8 cellular contexts compared by ENCODE assay signal in genomic region chr6:7468382-7469081, GRCh38.
A peak's percentile ranks its signal among the peaks of the same experiment; 100 is the strongest.
DNase-seq lines count a peak whose midpoint lies in the region; ATAC-seq and TF ChIP-seq lines count a peak whose summit lies in the region.

No MANE protein-coding gene starts in this region.

- H3K9ac ChIP-seq in adipocyte (ENCODE audit: low read length) = peak overlapping the region; percentile 53
- H3K9ac ChIP-seq in colonic mucosa (ENCODE audit: low read depth in 2 of 2, low read length in 2 of 2) = no peak overlapping the region

- peaks cover 35% of the 10 kb centered on the region for H3K4me1 ChIP-seq in adipocyte (ENCODE audit: control insufficient read depth, insufficient read depth, low read length)
- no peaks in the 10 kb centered on the region for H3K4me1 ChIP-seq in uterus
- no peaks in the 10 kb centered on the region for H3K4me1 ChIP-seq in colonic mucosa

- no peaks in the 10 kb centered on the region for H3K9me3 ChIP-seq in adipocyte (ENCODE audit: control insufficient read depth, low read length)
- H3K9me3 ChIP-seq in uterus = no peaks in the 10 kb centered on the region
- no peaks in the 10 kb centered on the region for H3K9me3 ChIP-seq in colonic mucosa

- no peak overlapping the region for H3K27ac ChIP-seq in uterus
- no peak overlapping the region for H3K27ac ChIP-seq in colonic mucosa

- H3K27me3 ChIP-seq in adipocyte (replicated peaks; ENCODE audit: control insufficient read depth, insufficient read depth, low read length) (no peaks in the 10 kb centered on the region), kidney epithelial cell (ENCODE audit: control insufficient read depth, insufficient read depth, low read length) (no peaks in the 10 kb centered on the region), uterus (no peaks in the 10 kb centered on the region), colonic mucosa (no peaks in the 10 kb centered on the region)

- TF ChIP-seq POLR2A in uterus (IDR thresholded peaks at IDR 0.05) = no peak

- DNase-seq in 8988T (peak; percentile 56), HS-27A (ENCODE audit: low read depth) (peak; percentile 20), adipocyte (ENCODE audit: low read depth) (peak; percentile 19), kidney epithelial cell (ENCODE audit: low read depth) (peak; percentile 31), uterus (peak; percentile 29 to 47), mucosa of gallbladder (ENCODE audit: low spot score) (no peak), colonic mucosa (no peak)

- no peaks in the 10 kb centered on the region for H3K36me3 ChIP-seq in adipocyte (ENCODE audit: control insufficient read depth, insufficient read depth, low read length, severe bottlenecking)
- no peaks in the 10 kb centered on the region for H3K36me3 ChIP-seq in kidney epithelial cell (ENCODE audit: control insufficient read depth, insufficient read depth, low read length)
- H3K36me3 ChIP-seq in uterus = no peaks in the 10 kb centered on the region
- no peaks in the 10 kb centered on the region for H3K36me3 ChIP-seq in colonic mucosa

- ATAC-seq in HG03520 (IDR thresholded peaks at IDR 0.05; ENCODE audit: unreplicated experiment) = no peak

- intact Hi-C loops in uterus (cut with DNase I; ENCODE audit: low total_unique reads) = no loop called here
- intact Hi-C loops in colonic mucosa (cut with DNase I) = no loop called here

- TF ChIP-seq CTCF in kidney epithelial cell (IDR thresholded peaks at IDR 0.05; ENCODE audit: insufficient read depth, low read length, poor library complexity, severe bottlenecking) (no peak), uterus (IDR thresholded peaks at IDR 0.05) (no peak), colonic mucosa (IDR thresholded peaks at IDR 0.05) (no peak)

- H3K4me3 ChIP-seq in adipocyte (ENCODE audit: low read length) (peak overlapping the region; percentile 75), kidney epithelial cell (ENCODE audit: low read depth, low read length) (peak overlapping the region; percentile 12), uterus (peak overlapping the region in 1 of 2 donors; percentile 21), colonic mucosa (no peak overlapping the region)

Comparison
In these comparisons a context has a peak if more than half of its experiments do, and no peak if none do; other contexts are left out.
1. DNase-seq: peak in 8988T (single experiment), HS-27A (single experiment), adipocyte (single experiment), kidney epithelial cell (single experiment) and uterus (2 of 2); none in mucosa of gallbladder (single experiment) and colonic mucosa (single experiment).